ENCODE assay signal across 9 cellular contexts in genomic region chr17:8188408-8188839, GRCh38. TPM values are rescaled to one million over a fixed set of nuclear protein-coding genes. Genes with fewer than 3 reads are reported as not detected.
DNase-seq lines count a peak whose midpoint lies in the region; ATAC-seq lines count a peak whose summit lies in the region.
"Had no signal": no experiment of that assay in that cellular context is flagged by ENCODE, and none has a peak within 500 bp of the region (broad histone marks: within the 10 kb centered on the region; RNA-seq: fewer than 3 reads in every experiment).

No MANE protein-coding gene starts in this region.

- CTCF ChIA-PET in activated CD8-positive, alpha-beta memory T cell treated with anti-CD3 and anti-CD28 coated beads, Interleukin-2, amount 10 ng/mL, durations not matched to agents 7 days and 5 days (lab: Charles Lee): interaction anchor here (0.8 to 11.4 kb wide), 14 partner anchors 12 to 557 kb away, joined by 3 to 124 read pairs (median 4); partner anchors contain the start of genes CTC1, SLC25A35 and TMEM107

- no peak overlapping the region for H3K4me3 Mint-ChIP-seq in activated CD4-positive, alpha-beta T cell treated with anti-CD3 and anti-CD28 coated beads, Interleukin-2, amount 10 ng/mL, durations not matched to agents 24 days and 14 days
- no peak overlapping the region for H3K4me3 Mint-ChIP-seq in activated CD8-positive, alpha-beta memory T cell treated with anti-CD3 and anti-CD28 coated beads, Interleukin-2, amount 10 ng/mL, durations not matched to agents 7 days and 5 days

- ATAC-seq in activated CD8-positive, alpha-beta memory T cell treated with anti-CD3 and anti-CD28 coated beads, Interleukin-2, amount 10 ng/mL, durations not matched to agents 7 days and 5 days: no peak
- ATAC-seq in HG03159 (IDR thresholded peaks at IDR 0.05; ENCODE audit: unreplicated experiment): no peak
- ATAC-seq in GM19324 (IDR thresholded peaks at IDR 0.05; ENCODE audit: low FRiP score, unreplicated experiment): no peak

- H3K27ac ChIP-seq in temporal lobe (ENCODE audit: low read depth, low read length): peak overlapping the region; percentile 85

- H3K9me3 ChIP-seq in iPS-18c (ENCODE audit: control insufficient read depth, insufficient read depth, low read length): no peaks in the 10 kb centered on the region

- intact Hi-C loops in activated CD4-positive, alpha-beta T cell treated with anti-CD3 and anti-CD28 coated beads, Interleukin-2, amount 10 ng/mL, durations not matched to agents 24 days and 14 days (cut with micrococcal nuclease): loop anchor here (10.0 kb wide), 1 partner anchor 344 kb away; no protein-coding TSS in a partner anchor

- peak overlapping the region; percentile 78; the same call in 1 of the 2 replicates for H3K4me3 ChIP-seq in iPS-18c (ENCODE audit: insufficient read depth, low read depth, low read length)

- H3K36me3 Mint-ChIP-seq in activated CD4-positive, alpha-beta T cell treated with anti-CD3 and anti-CD28 coated beads, Interleukin-2, amount 10 ng/mL, durations not matched to agents 24 days and 14 days (ENCODE audit: low read depth): no peaks in the 10 kb centered on the region
- no peaks in the 10 kb centered on the region for H3K36me3 Mint-ChIP-seq in activated CD8-positive, alpha-beta memory T cell treated with anti-CD3 and anti-CD28 coated beads, Interleukin-2, amount 10 ng/mL, durations not matched to agents 7 days and 5 days

- no peaks in the 10 kb centered on the region for H3K27me3 Mint-ChIP-seq in activated CD4-positive, alpha-beta T cell treated with anti-CD3 and anti-CD28 coated beads, Interleukin-2, amount 10 ng/mL, durations not matched to agents 24 days and 14 days
- H3K27me3 Mint-ChIP-seq in activated CD8-positive, alpha-beta memory T cell treated with anti-CD3 and anti-CD28 coated beads, Interleukin-2, amount 10 ng/mL, durations not matched to agents 7 days and 5 days: no peaks in the 10 kb centered on the region

- peak; percentile 74 for DNase-seq in activated CD4-positive, alpha-beta T cell treated with anti-CD3 and anti-CD28 coated beads, Interleukin-2, amount 10 ng/mL, durations not matched to agents 24 days and 14 days
- DNase-seq in activated CD4-positive, alpha-beta T cell treated with anti-CD3 and anti-CD28 coated beads, Interleukin-2, amount 50 U/mL, for 4 hours: no peak
- peak; percentile 59 for DNase-seq in activated CD8-positive, alpha-beta memory T cell treated with anti-CD3 and anti-CD28 coated beads, Interleukin-2, amount 10 ng/mL, durations not matched to agents 7 days and 5 days
- no peak for DNase-seq in activated gamma-delta T cell treated with Interleukin-2 at 50 U/mL for 16 hours

- peaks cover 19% of the 10 kb centered on the region for H3K4me1 Mint-ChIP-seq in activated CD4-positive, alpha-beta T cell treated with anti-CD3 and anti-CD28 coated beads, Interleukin-2, amount 10 ng/mL, durations not matched to agents 24 days and 14 days
- peaks cover 16% of the 10 kb centered on the region for H3K4me1 Mint-ChIP-seq in activated CD8-positive, alpha-beta memory T cell treated with anti-CD3 and anti-CD28 coated beads, Interleukin-2, amount 10 ng/mL, durations not matched to agents 7 days and 5 days

- H3K9me3 Mint-ChIP-seq in activated CD4-positive, alpha-beta T cell treated with anti-CD3 and anti-CD28 coated beads, Interleukin-2, amount 10 ng/mL, durations not matched to agents 24 days and 14 days: no peaks in the 10 kb centered on the region
- H3K9me3 Mint-ChIP-seq in activated CD8-positive, alpha-beta memory T cell treated with anti-CD3 and anti-CD28 coated beads, Interleukin-2, amount 10 ng/mL, durations not matched to agents 7 days and 5 days (ENCODE audit: low read depth): no peaks in the 10 kb centered on the region

- H3K27ac Mint-ChIP-seq in activated CD4-positive, alpha-beta T cell treated with anti-CD3 and anti-CD28 coated beads, Interleukin-2, amount 10 ng/mL, durations not matched to agents 24 days and 14 days: no peak overlapping the region
- no peak overlapping the region for H3K27ac Mint-ChIP-seq in activated CD8-positive, alpha-beta memory T cell treated with anti-CD3 and anti-CD28 coated beads, Interleukin-2, amount 10 ng/mL, durations not matched to agents 7 days and 5 days

RNA-seq across cellular contexts. Expression of gene BORCS6, which starts 1.6 kb away (rescaled TPM):
- total RNA-seq in activated CD4-positive, alpha-beta T cell treated with anti-CD3 and anti-CD28 coated beads, Interleukin-2, amount 10 ng/mL, durations not matched to agents 24 days and 14 days: 4.7 and 5.7 TPM in 2 replicates
- 10 to 100 TPM; 14.9 to 16.8 TPM for total RNA-seq in activated CD8-positive, alpha-beta memory T cell treated with anti-CD3 and anti-CD28 coated beads, Interleukin-2, amount 10 ng/mL, durations not matched to agents 7 days and 5 days
- 4.2 TPM for total RNA-seq in temporal lobe

RNA-seq across cellular contexts. Expression of gene TMEM107, which starts 12.2 kb away (rescaled TPM):
- total RNA-seq in activated CD4-positive, alpha-beta T cell treated with anti-CD3 and anti-CD28 coated beads, Interleukin-2, amount 10 ng/mL, durations not matched to agents 24 days and 14 days: 20.9 and 21.4 TPM in 2 replicates
- 10 to 100 TPM; 29.9 to 61.0 TPM for total RNA-seq in activated CD8-positive, alpha-beta memory T cell treated with anti-CD3 and anti-CD28 coated beads, Interleukin-2, amount 10 ng/mL, durations not matched to agents 7 days and 5 days
- 11.6 TPM for total RNA-seq in temporal lobe

RNA-seq across cellular contexts. Expression of gene AURKB, which starts 22.0 kb away (rescaled TPM):
- 92.3 and 101 TPM in 2 replicates for total RNA-seq in activated CD4-positive, alpha-beta T cell treated with anti-CD3 and anti-CD28 coated beads, Interleukin-2, amount 10 ng/mL, durations not matched to agents 24 days and 14 days
- 100 to 1,000 TPM; 197 to 234 TPM for total RNA-seq in activated CD8-positive, alpha-beta memory T cell treated with anti-CD3 and anti-CD28 coated beads, Interleukin-2, amount 10 ng/mL, durations not matched to agents 7 days and 5 days
- 1.5 TPM for total RNA-seq in temporal lobe
- total RNA-seq: mesenteric fat pad had no signal

RNA-seq across cellular contexts. Expression of gene VAMP2, which starts 25.7 kb away (rescaled TPM):
- 45.1 and 49.6 TPM in 2 replicates for total RNA-seq in activated CD4-positive, alpha-beta T cell treated with anti-CD3 and anti-CD28 coated beads, Interleukin-2, amount 10 ng/mL, durations not matched to agents 24 days and 14 days
- 10 to 100 TPM; 47.6 to 68.9 TPM for total RNA-seq in activated CD8-positive, alpha-beta memory T cell treated with anti-CD3 and anti-CD28 coated beads, Interleukin-2, amount 10 ng/mL, durations not matched to agents 7 days and 5 days
- total RNA-seq in temporal lobe: 62.2 TPM

RNA-seq across cellular contexts. Expression of gene PER1, which starts 36.2 kb away (rescaled TPM):
- 39.4 and 41.7 TPM in 2 replicates for total RNA-seq in activated CD4-positive, alpha-beta T cell treated with anti-CD3 and anti-CD28 coated beads, Interleukin-2, amount 10 ng/mL, durations not matched to agents 24 days and 14 days
- total RNA-seq in activated CD8-positive, alpha-beta memory T cell treated with anti-CD3 and anti-CD28 coated beads, Interleukin-2, amount 10 ng/mL, durations not matched to agents 7 days and 5 days: 10 to 100 TPM; 47.3 to 56.4 TPM
- total RNA-seq in temporal lobe: 15.5 TPM

Comparison
In these comparisons a context has a peak if more than half of its experiments do, and no peak if none do; other contexts are left out.
1. DNase-seq: peak in activated CD4-positive, alpha-beta T cell treated with anti-CD3 and anti-CD28 coated beads, Interleukin-2, amount 10 ng/mL, durations not matched to agents 24 days and 14 days (single experiment) and activated CD8-positive, alpha-beta memory T cell treated with anti-CD3 and anti-CD28 coated beads, Interleukin-2, amount 10 ng/mL, durations not matched to agents 7 days and 5 days (single experiment); none in activated CD4-positive, alpha-beta T cell treated with anti-CD3 and anti-CD28 coated beads, Interleukin-2, amount 50 U/mL, for 4 hours (0 of 2) and activated gamma-delta T cell treated with Interleukin-2 at 50 U/mL for 16 hours (single experiment).
2. RNA of gene AURKB, which starts 22.0 kb away (total RNA-seq): 197 to 234 TPM in activated CD8-positive, alpha-beta memory T cell treated with anti-CD3 and anti-CD28 coated beads, Interleukin-2, amount 10 ng/mL, durations not matched to agents 7 days and 5 days and 92.3 to 101 TPM in activated CD4-positive, alpha-beta T cell treated with anti-CD3 and anti-CD28 coated beads, Interleukin-2, amount 10 ng/mL, durations not matched to agents 24 days and 14 days; 1.5 TPM in temporal lobe (single experiment); every median in the first group is over 10 times any median in the second.